8 cellular contexts compared by ENCODE assay signal in the genomic region with DNA sequence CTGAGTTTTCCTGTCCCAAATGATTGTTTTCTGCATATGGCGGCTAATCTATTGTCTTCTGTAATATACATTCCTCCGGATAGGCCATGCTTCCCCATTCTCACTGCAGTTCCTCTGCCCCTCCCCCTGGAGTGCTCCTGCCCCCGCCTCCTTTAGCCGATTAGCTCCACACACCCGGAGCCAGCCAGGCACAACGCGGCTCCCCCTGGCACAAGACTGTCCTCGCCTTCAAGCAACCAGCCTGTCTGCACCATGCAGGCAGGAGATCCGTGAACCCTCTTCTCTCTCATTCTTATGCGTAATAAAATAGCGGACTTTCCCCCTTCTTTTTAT. TPM values are rescaled to one million over a fixed set of nuclear protein-coding genes. Genes with fewer than 3 reads are reported as not detected.
DNase-seq lines count a peak whose midpoint lies in the region; ATAC-seq and TF ChIP-seq lines count a peak whose summit lies in the region.

No MANE protein-coding gene starts in this region.

- no peaks in the 10 kb centered on the region for H3K36me3 ChIP-seq in Loucy (ENCODE audit: insufficient read depth, low read length)

- H3K27ac Mint-ChIP-seq in activated naive CD8-positive, alpha-beta T cell treated with anti-CD3 and anti-CD28 coated beads, Interleukin-2, amount 50 U/mL, for 24 hours: no peak overlapping the region
- H3K27ac Mint-ChIP-seq in immature natural killer cell: no peak overlapping the region
- H3K27ac Mint-ChIP-seq in stimulated activated naive CD8-positive, alpha-beta T cell treated with anti-CD3 and anti-CD28 coated beads, Interleukin-15, amount 100 ng/mL, for 72 hours: no peak overlapping the region

- peak overlapping the region; percentile 76 for H3K4me2 ChIP-seq in Loucy (ENCODE audit: low read depth, low read length, poor library complexity, severe bottlenecking)

- no peak overlapping the region for H3K4me3 Mint-ChIP-seq in activated naive CD8-positive, alpha-beta T cell treated with anti-CD3 and anti-CD28 coated beads, Interleukin-2, amount 50 U/mL, for 24 hours
- H3K4me3 Mint-ChIP-seq in immature natural killer cell: peak overlapping the region; percentile 38 to 60 (median 40)
- peak overlapping the region; percentile 74 to 80 for H3K4me3 Mint-ChIP-seq in stimulated activated naive CD8-positive, alpha-beta T cell treated with anti-CD3 and anti-CD28 coated beads, Interleukin-15, amount 100 ng/mL, for 72 hours

- no peaks in the 10 kb centered on the region for H3F3A ChIP-seq in Loucy (ENCODE audit: low read depth)

- no peak for TF ChIP-seq CTCF in Loucy (conservative IDR thresholded peaks at IDR 0.05; ENCODE audit: low read length)

- peaks cover 15% of the 10 kb centered on the region for H3K4me1 ChIP-seq in Loucy (ENCODE audit: insufficient read depth, low read length, poor library complexity, severe bottlenecking)

- peaks cover 45% of the 10 kb centered on the region for H3K27me3 ChIP-seq in Loucy (ENCODE audit: insufficient read depth, low read length, poor library complexity, severe bottlenecking)

- H2AFZ ChIP-seq in Loucy (ENCODE audit: low read length): no peak overlapping the region

- no peaks in the 10 kb centered on the region for H4K20me1 ChIP-seq in Loucy (ENCODE audit: insufficient read depth, low read length, poor library complexity, severe bottlenecking)

- no peak overlapping the region for H3K9ac ChIP-seq in Loucy (ENCODE audit: low read depth, low read length, poor library complexity, severe bottlenecking)

- peaks cover 71% of the 10 kb centered on the region for H3K27me3 Mint-ChIP-seq in activated naive CD8-positive, alpha-beta T cell treated with anti-CD3 and anti-CD28 coated beads, Interleukin-2, amount 50 U/mL, for 24 hours
- H3K27me3 Mint-ChIP-seq in immature natural killer cell (ENCODE audit: low read depth in 3 of 3): peaks cover 10 to 34% (median 17%) of the 10 kb centered on the region in 3 donors
- peaks cover 93% of the 10 kb centered on the region for H3K27me3 Mint-ChIP-seq in stimulated activated naive CD8-positive, alpha-beta T cell treated with anti-CD3 and anti-CD28 coated beads, Interleukin-15, amount 100 ng/mL, for 72 hours

- peak overlapping the region; percentile 66 for H3K4me3 ChIP-seq in Loucy (ENCODE audit: low read length, poor library complexity, severe bottlenecking)

- peak; percentile 90 for DNase-seq in DMS53 (lab: John Stamatoyannopoulos, UW)
- no peak for DNase-seq in activated naive CD8-positive, alpha-beta T cell treated with anti-CD3 and anti-CD28 coated beads, Interleukin-2, amount 50 U/mL, for 24 hours
- no peak for DNase-seq in immature natural killer cell
- DNase-seq in stimulated activated naive CD8-positive, alpha-beta T cell treated with anti-CD3 and anti-CD28 coated beads, Interleukin-15, amount 100 ng/mL, for 72 hours: no peak
- no peak for DNase-seq in activated CD4-positive, CD25-positive, alpha-beta regulatory T cell treated with anti-CD3 and anti-CD28 coated beads, Interleukin-2, amount 50 U/mL, for 72 hours
- no peak for DNase-seq in left lobe of liver (ENCODE audit: low spot score)
- DNase-seq in NCI-H446 treated with DMSO at 0.1 percent for 48 hours (lab: John Stamatoyannopoulos, UW): no peak

- H3K9me3 Mint-ChIP-seq in activated naive CD8-positive, alpha-beta T cell treated with anti-CD3 and anti-CD28 coated beads, Interleukin-2, amount 50 U/mL, for 24 hours: no peaks in the 10 kb centered on the region
- H3K9me3 Mint-ChIP-seq in immature natural killer cell: peaks cover 0 to 6% (median 2%) of the 10 kb centered on the region in 6 donors
- H3K9me3 Mint-ChIP-seq in stimulated activated naive CD8-positive, alpha-beta T cell treated with anti-CD3 and anti-CD28 coated beads, Interleukin-15, amount 100 ng/mL, for 72 hours: no peaks in the 10 kb centered on the region

- peak; percentile 15 for ATAC-seq in activated naive CD8-positive, alpha-beta T cell treated with anti-CD3 and anti-CD28 coated beads, Interleukin-2, amount 50 U/mL, for 24 hours
- peak; percentile 53 for ATAC-seq in stimulated activated naive CD8-positive, alpha-beta T cell treated with anti-CD3 and anti-CD28 coated beads, Interleukin-15, amount 100 ng/mL, for 72 hours
- ATAC-seq in left lobe of liver: no peak

- H3K4me1 Mint-ChIP-seq in activated naive CD8-positive, alpha-beta T cell treated with anti-CD3 and anti-CD28 coated beads, Interleukin-2, amount 50 U/mL, for 24 hours: peaks cover 23% of the 10 kb centered on the region
- H3K4me1 Mint-ChIP-seq in immature natural killer cell: peaks cover 7 to 8% of the 10 kb centered on the region in 2 donors
- peaks cover 40% of the 10 kb centered on the region for H3K4me1 Mint-ChIP-seq in stimulated activated naive CD8-positive, alpha-beta T cell treated with anti-CD3 and anti-CD28 coated beads, Interleukin-15, amount 100 ng/mL, for 72 hours

- H3K9me3 ChIP-seq in Loucy (ENCODE audit: insufficient read depth, low read depth, low read length): no peaks in the 10 kb centered on the region

- no peaks in the 10 kb centered on the region for H3K9me2 ChIP-seq in Loucy (replicated peaks; ENCODE audit: low read depth, low read length)

- no peaks in the 10 kb centered on the region for H3K79me2 ChIP-seq in Loucy (ENCODE audit: insufficient read depth, low read length)

- no peaks in the 10 kb centered on the region for H3K36me3 Mint-ChIP-seq in activated naive CD8-positive, alpha-beta T cell treated with anti-CD3 and anti-CD28 coated beads, Interleukin-2, amount 50 U/mL, for 24 hours (ENCODE audit: low read depth)
- peaks cover 0 to 5% (median 4%) of the 10 kb centered on the region in 3 donors for H3K36me3 Mint-ChIP-seq in immature natural killer cell

RNA-seq across cellular contexts. Expression of gene SERTAD4, which starts 18.0 kb away (rescaled TPM):
- polyA plus RNA-seq in immature natural killer cell: not detected
- total RNA-seq in left lobe of liver: not detected
